ENCODE assay signal across 13 cellular contexts in the genomic region with DNA sequence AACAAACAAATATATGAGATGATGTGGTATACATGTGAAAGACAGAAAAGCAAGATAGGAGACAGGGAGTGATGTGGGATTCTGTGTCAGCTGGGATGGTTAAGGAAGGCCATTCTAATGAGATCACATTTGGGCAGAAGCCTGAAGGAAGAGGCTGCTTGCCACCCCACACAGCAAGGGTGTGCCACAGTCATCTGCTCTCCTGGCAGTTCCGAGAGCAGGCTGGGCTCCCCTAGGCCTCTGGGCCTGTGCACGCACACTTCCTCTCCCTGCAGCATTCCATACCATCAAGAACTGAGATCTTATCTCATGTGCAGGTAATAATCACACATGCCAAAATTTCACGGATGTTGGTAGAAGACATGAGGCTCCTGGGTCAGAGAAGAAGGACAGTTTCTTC. TPM values are rescaled to one million over a fixed set of nuclear protein-coding genes. Genes with fewer than 3 reads are reported as not detected.
DNase-seq lines count a peak whose midpoint lies in the region; ATAC-seq and TF ChIP-seq lines count a peak whose summit lies in the region.
"Had no signal": no experiment of that assay in that cellular context is flagged by ENCODE, and none has a peak within 500 bp of the region (broad histone marks: within the 10 kb centered on the region; RNA-seq: fewer than 3 reads in every experiment).

No MANE protein-coding gene starts in this region.

- intact Hi-C loops in thyroid gland (cut with DNase I): no loop called here

- WGBS in thyroid gland, 2 donors: 55 to 84% methylated on average over 3 of the region's 3 CpGs

- H3K4me1 ChIP-seq in foreskin keratinocyte (peaks cover 52% of the 10 kb centered on the region), thyroid gland (peaks cover 61 to 75% of the 10 kb centered on the region in 2 donors)

- TF ChIP-seq POLR2A in thyroid gland (IDR thresholded peaks at IDR 0.05): no peak

- DNase-seq in DMS 273 (lab: John Stamatoyannopoulos, UW; ENCODE audit: unreplicated experiment) (peak; percentile 66), DMS 273 treated with DMSO at 0.1 percent for 48 hours (lab: John Stamatoyannopoulos, UW) (no peak), foreskin keratinocyte (peak in 1 of 2 donors; percentile 85), thyroid gland (no peak), RPMI8226 (no peak), kidney glomerular epithelial cell (lab: John Stamatoyannopoulos, UW) (no peak)
- no peak for DNase-seq in activated CD4-positive, alpha-beta T cell treated with anti-CD3 and anti-CD28 coated beads, Interleukin-2, amount 50 U/mL, for 4 hours
- DNase-seq: GF-D8; pancreas; stimulated activated CD4-positive, alpha-beta T cell treated with anti-CD3 and anti-CD28 coated beads, Interleukin-4, amount 100 ng/mL, for 4 hours had no signal

- no peaks in the 10 kb centered on the region for H3K36me3 ChIP-seq in thyroid gland
- H3K36me3 ChIP-seq: pancreas had no signal

- H3K9me3 ChIP-seq in thyroid gland: no peaks in the 10 kb centered on the region
- H3K9me3 ChIP-seq: pancreas had no signal

- H3K27me3 ChIP-seq in foreskin keratinocyte: no peaks in the 10 kb centered on the region
- H3K27me3 ChIP-seq in thyroid gland: no peaks in the 10 kb centered on the region
- H3K27me3 ChIP-seq: pancreas had no signal

- ATAC-seq in SK-N-SH treated with all-trans-retinoic acid at 6 μM for 48 hours: peak; percentile 41
- ATAC-seq in foreskin keratinocyte: peak; percentile 7
- ATAC-seq: K562, pancreas had no signal

- H3K27ac ChIP-seq in foreskin keratinocyte (no peak overlapping the region), thyroid gland (peak overlapping the region; percentile 71 to 96 (median 91))
- H3K27ac ChIP-seq: 22Rv1 had no signal

- H3K4me3 ChIP-seq in thyroid gland (replicated peaks in 1 of 3): no peak overlapping the region
- H3K4me3 ChIP-seq: K562, pancreas had no signal

- TF ChIP-seq CTCF in foreskin keratinocyte (conservative IDR thresholded peaks at IDR 0.05): no peak
- no peak for TF ChIP-seq CTCF in thyroid gland (IDR thresholded peaks at IDR 0.05)

TF ChIP-seq in SK-N-SH treated with all-trans-retinoic acid at 6 μM for 48 hours, 23 proteins besides CTCF, POLR2A, EP300 and RAD21:
- no peak for TF ChIP-seq BACH2 (CRISPR knock-in tag; IDR thresholded peaks at IDR 0.05; ENCODE audit: borderline replicate concordance)
- no peak for TF ChIP-seq ZNF8 (CRISPR knock-in tag; IDR thresholded peaks at IDR 0.05)
- TF ChIP-seq TSHZ2 (CRISPR knock-in tag; IDR thresholded peaks at IDR 0.05): no peak
- no peak for TF ChIP-seq TOX (CRISPR knock-in tag; IDR thresholded peaks at IDR 0.05; ENCODE audit: borderline replicate concordance)
- TF ChIP-seq ZNF565 (CRISPR knock-in tag; conservative IDR thresholded peaks at IDR 0.05; ENCODE audit: low read depth): no peak
- peak; percentile 30; the same call in 1 of the 2 replicates for TF ChIP-seq ISL1 (CRISPR knock-in tag; IDR thresholded peaks at IDR 0.05)

RNA-seq across cellular contexts. Expression of gene SYPL1, which starts 43.1 kb away (rescaled TPM):
- total RNA-seq in foreskin keratinocyte (94.3 and 98.9 TPM in 2 replicates), thyroid gland (100 to 1,000 TPM; 119 to 165 (median 132) TPM)
- 70.4 and 86.3 TPM in 2 replicates for polyA plus RNA-seq in foreskin keratinocyte
